16 cellular contexts compared by ENCODE assay signal in genomic region chr5:181039961-181040915, GRCh38. TPM values are rescaled to one million over a fixed set of nuclear protein-coding genes. Genes with fewer than 3 reads are reported as not detected.
DNase-seq lines count a peak whose midpoint lies in the region; ATAC-seq, FAIRE-seq and TF ChIP-seq lines count a peak whose summit lies in the region.
"Had no signal": no experiment of that assay in that cellular context is flagged by ENCODE, and none has a peak within 500 bp of the region (broad histone marks: within the 10 kb centered on the region; RNA-seq: fewer than 3 reads in every experiment).

BTNL9 (plus strand) TSS chr5:181040266; CDS start chr5:181045490, 5,224 bp downstream.

- no peak for FAIRE-seq in K562 (lab: Jason Lieb, UNC)
- FAIRE-seq: endometrium had no signal

- WGBS in K562 (ENCODE audit: insufficient coverage, low coverage, missing lambda C conversion rate) = 44% methylated on average over 24 of the region's 24 CpGs
- WGBS in transverse colon (ENCODE audit: low coverage in 1 of 2), 2 donors = 70 to 74% methylated on average over 5 to 24 of the region's 24 CpGs

- H3K79me2 ChIP-seq in K562 (ENCODE audit: control insufficient read depth, insufficient read depth, low read length) = no peaks in the 10 kb centered on the region

- H4K20me1 ChIP-seq in K562 (replicated peaks; ENCODE audit: control insufficient read depth, insufficient read depth, low read length) = no peaks in the 10 kb centered on the region

- no peak for DNase-seq in K562 (ENCODE audit: extremely low read depth in 1 of 4, low spot score in 3 of 4)
- DNase-seq in left cardiac atrium = no peak
- peak; percentile 70 for DNase-seq in osteocyte (ENCODE audit: extremely low spot score, unreplicated experiment)
- no peak for DNase-seq in transverse colon
- no peak for DNase-seq in ecto neural progenitor cell (ENCODE audit: low spot score)
- no peak for DNase-seq in NCI-H1436 treated with DMSO at 0.1 percent for 48 hours (lab: John Stamatoyannopoulos, UW)
- DNase-seq: activated CD4-positive, CD25-positive, alpha-beta regulatory T cell; midbrain; NCI-H1694; NCI-H446 treated with DMSO at 0.1 percent for 48 hours; T-helper 17 cell had no signal

- BruUV-seq in K562 (replicated peaks; lab: Mats Ljungman, UMichigan) = no TSS peak

- TF ChIP-seq CTCF in K562 (IDR thresholded peaks at IDR 0.05 in 2 of 3, conservative IDR thresholded peaks at IDR 0.05 in 1 of 3; ENCODE audit: insufficient read depth in 2 of 3, low read depth in 1 of 3, low read length in 3 of 3) = no peak
- no peak for TF ChIP-seq CTCF in osteocyte (IDR thresholded peaks at IDR 0.05)
- TF ChIP-seq CTCF in transverse colon (IDR thresholded peaks at IDR 0.05) = no peak

- no peaks in the 10 kb centered on the region for H3K36me3 Mint-ChIP-seq in osteocyte (ENCODE audit: unreplicated experiment)
- H3K36me3 Mint-ChIP-seq: stimulated activated memory B cell treated with anti-CD40 and anti-IgM and Interleukin-4, amounts not matched to agents 10 μg/mL and 1 μg/mL and 100 μg/mL, for 72 hours had no signal

- no peak within 1 kb of the TSS for H3K9ac ChIP-seq in K562 (ENCODE audit: insufficient read depth in 1 of 2, low read depth in 2 of 2, low read length in 2 of 2)

- H3K9me3 ChIP-seq in K562 (replicated peaks; ENCODE audit: control insufficient read depth, insufficient read depth, low read depth, low read length) = no peaks in the 10 kb centered on the region
- H3K9me3 ChIP-seq in transverse colon = no peaks in the 10 kb centered on the region

- H3K4me3 ChIP-seq in K562 (no peak within 1 kb of the TSS), transverse colon (no peak within 1 kb of the TSS)

- ATAC-seq in K562 = no peak
- peak in 1 of 2 donors; percentile 7 for ATAC-seq in left cardiac atrium
- no peak for ATAC-seq in HG03039 (IDR thresholded peaks at IDR 0.05; ENCODE audit: unreplicated experiment)
- no peak for ATAC-seq in GM21526 (IDR thresholded peaks at IDR 0.05; ENCODE audit: low FRiP score, unreplicated experiment)
- ATAC-seq: stimulated activated memory B cell treated with anti-CD40 and anti-IgM and Interleukin-4, amounts not matched to agents 10 μg/mL and 1 μg/mL and 100 μg/mL, for 72 hours; T-helper 17 cell had no signal

- TF ChIP-seq POLR2A in K562 (conservative IDR thresholded peaks at IDR 0.05) (no peak), transverse colon (IDR thresholded peaks at IDR 0.05) (no peak)

- H3K27me3 ChIP-seq in K562 (ENCODE audit: control insufficient read depth in 2 of 2, insufficient read depth in 2 of 2, low read length in 2 of 2) (peaks cover 0 to 4% of the 10 kb centered on the region in 2 experiments; a peak in 2 of 5 replicates), transverse colon (peaks cover 30% of the 10 kb centered on the region)

- peaks cover 13% of the 10 kb centered on the region for H3K27me3 Mint-ChIP-seq in osteocyte (ENCODE audit: unreplicated experiment)

- TF ChIP-seq RAD21 in K562 (CRISPR knock-in tag; conservative IDR thresholded peaks at IDR 0.05 in 1 of 2, IDR thresholded peaks at IDR 0.05 in 1 of 2) = no peak

- no peaks in the 10 kb centered on the region for H3K9me3 Mint-ChIP-seq in osteocyte (ENCODE audit: unreplicated experiment)
- H3K9me3 Mint-ChIP-seq: central memory CD8-positive, alpha-beta T cell; stimulated activated memory B cell treated with anti-CD40 and anti-IgM and Interleukin-4, amounts not matched to agents 10 μg/mL and 1 μg/mL and 100 μg/mL, for 72 hours had no signal

- peaks cover 9 to 13% of the 10 kb centered on the region in 2 experiments; a peak in 3 of 5 replicates for H3K4me1 ChIP-seq in K562 (replicated peaks in 1 of 2; ENCODE audit: control insufficient read depth in 2 of 2, insufficient read depth in 2 of 2, low read length in 2 of 2)
- no peaks in the 10 kb centered on the region for H3K4me1 ChIP-seq in transverse colon

- CTCF ChIA-PET in K562 (lab: Yijun Ruan, JAX; ENCODE audit: low intra/inter-chr PET ratio) = no interaction called here

- in situ Hi-C loops in K562 (cut with MboI) (no loop called here), transverse colon (cut with MboI; ENCODE audit: low pct_ligation_motif_present in 1 of 4, low pct_unique_long_range_greater_than_20kb in 1 of 4, low sequenced_read_pairs in 3 of 4) (no loop called here)

- intact Hi-C loops in K562 (cut with micrococcal nuclease) (loop anchor here (5.0 kb wide), 1 partner anchor 117 kb away; no protein-coding TSS in a partner anchor), left cardiac atrium (cut with DNase I) (loop anchor here in 1 of 2 donors (10.0 kb wide), 1 partner anchor 245 kb away; no protein-coding TSS in a partner anchor), transverse colon (cut with DNase I; ENCODE audit: low total_unique reads) (no loop called here)

- H2AFZ ChIP-seq in K562 (ENCODE audit: low read depth, low read length) = peak within 1 kb of the TSS; percentile 53

- H3K27ac ChIP-seq in K562 (ENCODE audit: extremely low read depth, low read depth, low read length) (no peak within 1 kb of the TSS), transverse colon (no peak within 1 kb of the TSS)

- no peak for TF ChIP-seq EP300 in K562 (IDR thresholded peaks at IDR 0.05; ENCODE audit: low read length)
- no peak for TF ChIP-seq EP300 in transverse colon (IDR thresholded peaks at IDR 0.05; ENCODE audit: low read depth)

- no peaks in the 10 kb centered on the region for H3K4me1 Mint-ChIP-seq in osteocyte (ENCODE audit: unreplicated experiment)
- H3K4me1 Mint-ChIP-seq: central memory CD8-positive, alpha-beta T cell had no signal

- H3K4me3 Mint-ChIP-seq in osteocyte (ENCODE audit: unreplicated experiment) = no peak within 1 kb of the TSS
- H3K4me3 Mint-ChIP-seq: central memory CD8-positive, alpha-beta T cell; stimulated activated memory B cell treated with anti-CD40 and anti-IgM and Interleukin-4, amounts not matched to agents 10 μg/mL and 1 μg/mL and 100 μg/mL, for 72 hours; T-helper 17 cell had no signal

- no peaks in the 10 kb centered on the region for H3K9me1 ChIP-seq in K562 (ENCODE audit: control insufficient read depth, insufficient read depth, low read length)

- H3K36me3 ChIP-seq in K562 (ENCODE audit: control insufficient read depth, insufficient read depth, low read length) (no peaks in the 10 kb centered on the region), transverse colon (no peaks in the 10 kb centered on the region)

- no peak within 1 kb of the TSS for H3K27ac Mint-ChIP-seq in osteocyte (ENCODE audit: unreplicated experiment)
- H3K27ac Mint-ChIP-seq: stimulated activated memory B cell treated with anti-CD40 and anti-IgM and Interleukin-4, amounts not matched to agents 10 μg/mL and 1 μg/mL and 100 μg/mL, for 72 hours; T-helper 17 cell had no signal

- H3K4me2 ChIP-seq in K562 (ENCODE audit: insufficient read depth, low read length) = no peak within 1 kb of the TSS

- POLR2A ChIA-PET in K562 (lab: Yijun Ruan, JAX) = interaction anchor here (0.5 to 2.0 kb wide), 5 partner anchors 8 to 47 kb away, joined by 3 to 9 read pairs (median 3); no protein-coding TSS in a partner anchor

TF ChIP-seq in K562, 482 proteins besides CTCF, POLR2A, EP300 and RAD21 (continues in another document):
- no peak for TF ChIP-seq ZNF3 (CRISPR knock-in tag; IDR thresholded peaks at IDR 0.05)
- no peak for TF ChIP-seq NR1H2 (CRISPR knock-in tag; IDR thresholded peaks at IDR 0.05)
- no peak for TF ChIP-seq SMAD2 (IDR thresholded peaks at IDR 0.05; ENCODE audit: low read depth, low read length)
- TF ChIP-seq TFAP4 (CRISPR knock-in tag; IDR thresholded peaks at IDR 0.05; ENCODE audit: borderline replicate concordance) = no peak

RNA-seq across cellular contexts. Expression of gene BTNL9, which starts in this region (rescaled TPM):
- 237 and 332 TPM in 2 replicates for total RNA-seq in K562 (2011; cell fraction: chromatin; rRNA removed; ENCODE audit: low replicate concordance)
- total RNA-seq in K562 (2011; cell fraction: nucleolus; rRNA removed) = 194 and 284 TPM in 2 replicates
- 242 and 248 TPM in 2 replicates for total RNA-seq in K562 (2011; cell fraction: nucleoplasm; rRNA removed)
- total RNA-seq in K562 (2014; rRNA removed) = 39.4 and 46.8 TPM in 2 replicates
- total RNA-seq in K562 (2014; rRNA removed; fragmentation: Illumina TruSeq; extraction: Trizol) = 17.1 and 18.5 TPM in 2 replicates
- 29.4 and 29.6 TPM in 2 replicates for total RNA-seq in K562 (2015; rRNA removed; fragmentation: Illumina TruSeq; extraction: Trizol)
- 42.7 and 50.7 TPM in 2 replicates for total RNA-seq in K562 (2021)
- 18.9 and 25.6 TPM in 2 replicates for polyA plus RNA-seq in K562 (2011; rRNA removed)
- 13.6 and 19.3 TPM in 2 replicates for polyA plus RNA-seq in K562 (2011; cell fraction: cytosol; rRNA removed)
- 99.2 and 210 TPM in 2 replicates for polyA plus RNA-seq in K562 (2011; cell fraction: nucleus; rRNA removed)
- 62.1 and 65.7 TPM in 2 replicates for polyA plus RNA-seq in K562 (2012)
- polyA plus RNA-seq in K562 (2014; fragmentation: Illumina TruSeq; extraction: Trizol) = 32.7 and 35.3 TPM in 2 replicates
- 1 to 10 TPM; 3.7 to 3.9 TPM for polyA plus RNA-seq in K562 (2014; fragmentation: Nextera tagmentation; extraction: Ambion mirVana)
- polyA plus RNA-seq in K562 (2014; rRNA removed) = 86.7 and 88.7 TPM in 2 replicates
- 6.0 and 15.6 TPM in 2 replicates for polyA minus RNA-seq in K562 (2011; rRNA and poly(A)+ RNA removed)
- 7.2 and 20.7 TPM in 2 replicates for polyA minus RNA-seq in K562 (2011; cell fraction: cytosol; rRNA and poly(A)+ RNA removed)
- polyA minus RNA-seq in K562 (2011; cell fraction: nucleus; rRNA and poly(A)+ RNA removed) = 54.0 and 85.9 TPM in 2 replicates
- total RNA-seq in left cardiac atrium = 10 to 100 TPM; 31.4 to 34.1 TPM
- total RNA-seq in osteocyte = not detected in 2 replicates
- total RNA-seq in transverse colon = 10 to 100 TPM in 3 of 4 donors, 1 to 10 TPM in 1; 2.5 to 96.5 (median 15.4) TPM

Comparison
In these comparisons a context has a peak if more than half of its experiments do, and no peak if none do; other contexts are left out.
1. Peak in DNase-seq in osteocyte; RNA of the gene not detected or under 1 TPM.